ENCODE assay signal across 8 cellular contexts in the genomic region with DNA sequence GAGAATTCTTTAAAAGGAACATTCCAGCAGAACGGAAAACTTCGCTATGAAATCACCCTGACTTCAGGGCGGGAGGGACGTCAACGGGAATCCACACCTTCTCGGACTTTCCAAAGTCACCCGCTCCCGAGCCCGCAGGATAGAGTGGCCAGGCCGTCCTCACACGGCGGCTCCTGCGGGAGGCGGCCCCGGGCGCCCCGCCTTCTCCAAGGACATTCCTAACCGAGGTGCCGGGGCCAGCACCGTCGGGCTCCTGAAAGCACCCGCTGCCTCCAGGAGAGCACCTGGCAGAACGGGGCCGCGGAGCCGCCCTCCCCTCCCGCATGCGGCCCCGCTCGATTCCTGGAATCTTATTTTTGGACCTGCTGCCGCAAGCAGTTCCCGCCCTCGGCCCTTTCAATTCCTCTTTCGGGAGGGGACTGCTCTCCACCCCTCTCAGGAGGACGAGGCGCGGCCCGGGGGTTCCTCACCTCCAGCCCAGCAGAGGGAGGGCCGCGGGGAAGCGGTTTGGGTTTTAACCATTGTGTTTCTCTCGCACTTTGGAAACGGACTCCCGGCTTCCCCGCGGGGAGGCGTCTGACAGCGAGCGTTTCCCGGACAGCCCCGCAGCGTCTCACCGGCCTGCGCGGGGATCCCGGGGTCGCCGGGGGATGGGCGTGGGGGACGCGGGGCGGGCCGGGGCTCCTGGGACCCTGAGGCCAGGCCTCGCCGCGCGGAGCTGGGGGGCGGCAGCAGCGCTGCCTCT. TPM values are rescaled to one million over a fixed set of nuclear protein-coding genes. Genes with fewer than 3 reads are reported as not detected.
A peak's percentile ranks its signal among the peaks of the same experiment; 100 is the strongest.
DNase-seq lines count a peak whose midpoint lies in the region; ATAC-seq, FAIRE-seq and TF ChIP-seq lines count a peak whose summit lies in the region.

No MANE protein-coding gene starts in this region.

- no peaks in the 10 kb centered on the region for H4K20me1 ChIP-seq in GM23338 (replicated peaks; ENCODE audit: insufficient read depth)

- CTCF ChIA-PET in BJ (lab: Yijun Ruan, JAX) = interaction anchor here (0.6 to 1.4 kb wide), 3 partner anchors 48 to 84 kb away, joined by 3 to 4 read pairs (median 4); no protein-coding TSS in a partner anchor
- CTCF ChIA-PET in T-cell (lab: Charles Lee) = no interaction called here

- TF ChIP-seq CTCF in BJ (IDR thresholded peaks at IDR 0.05; ENCODE audit: insufficient read depth, low read depth, low read length) (peak; percentile 16; the same call in 1 of the 2 replicates), GM23338 (conservative IDR thresholded peaks at IDR 0.05; ENCODE audit: low read depth in 2 of 2) (no peak)

- peak overlapping the region; percentile 71 for H3K4me3 Mint-ChIP-seq in GM23338
- peak overlapping the region; percentile 68 to 72 (median 68) for H3K4me3 Mint-ChIP-seq in T-cell

- H2AFZ ChIP-seq in GM23338 = peak overlapping the region; percentile 88

- peak overlapping the region; percentile 82 for H3K4me2 ChIP-seq in GM23338

- peaks cover 42% of the 10 kb centered on the region for H3K27me3 Mint-ChIP-seq in GM23338 (ENCODE audit: insufficient read depth, low read depth, poor library complexity)
- peaks cover 34 to 45% of the 10 kb centered on the region in 2 donors for H3K27me3 Mint-ChIP-seq in T-cell

- H3K9me2 ChIP-seq in GM23338 (ENCODE audit: insufficient read depth) = no peaks in the 10 kb centered on the region; the same call in 1 of the 2 replicates

- 5 to 8% methylated on average over 65 to 69 of the region's 69 CpGs for WGBS in esophagus, 2 donors

- peak; percentile 27 for FAIRE-seq in urothelium cell line (lab: Jason Lieb, UNC)

- no peak for DNase-seq in BJ (ENCODE audit: low read depth)
- peak; percentile 78 for DNase-seq in GM23338 (ENCODE audit: low spot score)
- DNase-seq in T-cell = peak in 1 of 34 experiments; percentile 32
- peak; percentile 64 for DNase-seq in urothelium cell line (ENCODE audit: low spot score)
- DNase-seq in NK-92 treated with Interleukin-12 subunit alpha and Interleukin-12 subunit beta, amount 100 ng/mL, for 24 hours (lab: John Stamatoyannopoulos, UW) = no peak

- H3K36me3 ChIP-seq in BJ (ENCODE audit: control insufficient read depth, insufficient read depth, low read length) (peaks cover 20% of the 10 kb centered on the region), GM23338 (ENCODE audit: insufficient read depth) (no peaks in the 10 kb centered on the region), esophagus (ENCODE audit: control insufficient read depth in 2 of 2, insufficient read depth in 2 of 2, low read length in 1 of 2) (peaks cover 0 to 7% of the 10 kb centered on the region in 2 donors), mucosa of rectum (ENCODE audit: control insufficient read depth in 2 of 2, insufficient read depth in 2 of 2, low read length in 2 of 2) (peaks cover 3 to 8% of the 10 kb centered on the region in 2 donors)

- H3K27ac ChIP-seq in GM23338 (ENCODE audit: low read depth) (no peak overlapping the region), esophagus (ENCODE audit: low read depth in 2 of 2, low read length in 1 of 2) (peak overlapping the region; percentile 82), mucosa of rectum (ENCODE audit: low read depth in 2 of 2, low read length in 2 of 2) (peak overlapping the region; percentile 84 to 91)

- H3K27ac Mint-ChIP-seq in GM23338 (no peak overlapping the region), T-cell (no peak overlapping the region)

- H3K9me3 ChIP-seq in esophagus (ENCODE audit: control insufficient read depth in 2 of 2, insufficient read depth in 1 of 2, low read depth in 1 of 2, low read length in 1 of 2) (no peaks in the 10 kb centered on the region), mucosa of rectum (ENCODE audit: control insufficient read depth in 2 of 2, low read length in 2 of 2) (no peaks in the 10 kb centered on the region)

- H3K27me3 ChIP-seq in BJ (ENCODE audit: control insufficient read depth, insufficient read depth, low read length) (no peaks in the 10 kb centered on the region), GM23338 (ENCODE audit: insufficient read depth) (peaks cover 33% of the 10 kb centered on the region), esophagus (ENCODE audit: control insufficient read depth in 1 of 2, insufficient read depth in 2 of 2, low read length in 2 of 2) (no peaks in the 10 kb centered on the region), mucosa of rectum (ENCODE audit: control insufficient read depth in 2 of 2, insufficient read depth in 2 of 2, low read length in 2 of 2) (peaks cover 0 to 2% of the 10 kb centered on the region in 2 donors)

- peak overlapping the region; percentile 86 for H3K4me3 ChIP-seq in BJ (ENCODE audit: low read depth, low read length)
- H3K4me3 ChIP-seq in GM23338 = peak overlapping the region; percentile 73
- H3K4me3 ChIP-seq in esophagus (ENCODE audit: low read depth in 1 of 2, low read length in 2 of 2) = peak overlapping the region; percentile 72 to 74
- H3K4me3 ChIP-seq in mucosa of rectum (ENCODE audit: low read length in 2 of 2) = peak overlapping the region; percentile 71 to 73

- POLR2A ChIA-PET in BJ (lab: Charles Lee) = no interaction called here
- POLR2A ChIA-PET in T-cell (lab: Charles Lee) = no interaction called here

- H3K4me1 Mint-ChIP-seq in GM23338 (peaks cover 52% of the 10 kb centered on the region), T-cell (peaks cover 6 to 17% (median 13%) of the 10 kb centered on the region in 3 donors)

- H3K4me1 ChIP-seq in GM23338 (ENCODE audit: insufficient read depth) (peaks cover 34% of the 10 kb centered on the region), esophagus (ENCODE audit: control insufficient read depth in 2 of 2, insufficient read depth in 2 of 2, low read length in 1 of 2) (peaks cover 3 to 22% of the 10 kb centered on the region in 2 donors), mucosa of rectum (ENCODE audit: control insufficient read depth in 2 of 2, insufficient read depth in 2 of 2, low read length in 2 of 2) (peaks cover 40 to 48% of the 10 kb centered on the region in 2 donors)

- H3F3A ChIP-seq in GM23338 (replicated peaks; ENCODE audit: low read depth) = peaks cover 34% of the 10 kb centered on the region

- H3K9me3 Mint-ChIP-seq in GM23338 (peaks cover 8% of the 10 kb centered on the region; the same call in 1 of the 3 replicates), T-cell (peaks cover 0 to 7% (median 3%) of the 10 kb centered on the region in 3 donors)

- ATAC-seq in GM23338 = peak; percentile 29
- ATAC-seq in T-cell (replicated peaks in 1 of 4) = peak in 2 of 4 experiments; percentile 31 to 34
- no peak for ATAC-seq in GM18909 (IDR thresholded peaks at IDR 0.05; ENCODE audit: poor library complexity, unreplicated experiment)

- H3K79me2 ChIP-seq in GM23338 (replicated peaks; ENCODE audit: insufficient read depth) = peaks cover 14% of the 10 kb centered on the region; the same call in 1 of the 2 replicates

- H3K9ac ChIP-seq in mucosa of rectum (ENCODE audit: low read depth in 1 of 2, low read length in 2 of 2) = peak overlapping the region in 1 of 2 donors; percentile 88

- H3K36me3 Mint-ChIP-seq in GM23338 (ENCODE audit: low read depth) = peaks cover 12% of the 10 kb centered on the region
- no peaks in the 10 kb centered on the region for H3K36me3 Mint-ChIP-seq in T-cell

TF ChIP-seq in GM23338, 12 proteins besides CTCF, POLR2A, EP300 and RAD21:
- peak; percentile 22 for TF ChIP-seq EZH2 (IDR thresholded peaks at IDR 0.05; ENCODE audit: low read depth, unreplicated experiment)
- TF ChIP-seq POLR2AphosphoS5 (IDR thresholded peaks at IDR 0.05; ENCODE audit: low read depth) = no peak
TF ChIP-seq in GM23338: peak in this region for 1.

RNA-seq across cellular contexts. Expression of gene GAS6, which starts 0.9 kb away (rescaled TPM):
- 247 and 374 TPM in 2 replicates for polyA plus RNA-seq in BJ (2011; rRNA removed)
- 99.1 and 135 TPM in 2 replicates for polyA minus RNA-seq in BJ (2011; rRNA and poly(A)+ RNA removed)
- 18.0 and 21.2 TPM in 2 replicates for total RNA-seq in GM23338 (2014; rRNA removed; shearing (Covaris generic))
- 7.9 and 8.8 TPM in 2 replicates for polyA plus RNA-seq in GM23338 (2016; fragmentation: Nextera tagmentation; extraction: Ambion mirVana)
- 10 to 100 TPM in 1 of 5 donors, 1 to 10 TPM in 4; 1.1 to 10.2 (median 4.7) TPM for total RNA-seq in T-cell
- polyA plus RNA-seq in esophagus = 10 to 100 TPM; 47.3 to 56.5 TPM

Comparison
In these comparisons a context has a peak if more than half of its experiments do, and no peak if none do; other contexts are left out.
1. DNase-seq: peak in GM23338 (single experiment) and urothelium cell line (single experiment); none in BJ (single experiment) and NK-92 treated with Interleukin-12 subunit alpha and Interleukin-12 subunit beta, amount 100 ng/mL, for 24 hours (single experiment).
2. Peak in every context shown above with its lines, with median percentiles within 50 percentile points of each other: H3K4me3 ChIP-seq.